In genomic region chr4:16759781-16760459, GRCh38 we compare ENCODE assay signal across 16 cellular contexts.
"Had no signal": no experiment of that assay in that cellular context is flagged by ENCODE, and none has a peak within 500 bp of the region (broad histone marks: within the 10 kb centered on the region; RNA-seq: fewer than 3 reads in every experiment).

No MANE protein-coding gene starts in this region.

- H3K27me3 ChIP-seq: dorsolateral prefrontal cortex, thyroid gland had no signal

- H3K4me3 Mint-ChIP-seq: activated CD8-positive, alpha-beta T cell treated with anti-CD3 and anti-CD28 coated beads for 36 hours; activated naive CD8-positive, alpha-beta T cell treated with anti-CD3 and anti-CD28 coated beads, Interleukin-2, amount 10 ng/mL, durations not matched to agents 7 days and 5 days; endodermal cell; neural crest cell; stimulated activated naive B cell treated with anti-CD40 and anti-IgM and Interleukin-4, amounts not matched to agents 10 μg/mL and 1 μg/mL and 100 μg/mL, for 72 hours had no signal

- H3K27me3 Mint-ChIP-seq: activated CD8-positive, alpha-beta T cell treated with anti-CD3 and anti-CD28 coated beads for 36 hours; activated naive CD8-positive, alpha-beta T cell treated with anti-CD3 and anti-CD28 coated beads, Interleukin-2, amount 10 ng/mL, durations not matched to agents 7 days and 5 days had no signal

- H3K4me1 Mint-ChIP-seq: activated naive CD8-positive, alpha-beta T cell treated with anti-CD3 and anti-CD28 coated beads, Interleukin-2, amount 10 ng/mL, durations not matched to agents 7 days and 5 days; stimulated activated naive B cell treated with anti-CD40 and anti-IgM and Interleukin-4, amounts not matched to agents 10 μg/mL and 1 μg/mL and 100 μg/mL, for 72 hours had no signal

- H3K36me3 ChIP-seq: thyroid gland had no signal

- H3K36me3 Mint-ChIP-seq: activated naive CD8-positive, alpha-beta T cell treated with anti-CD3 and anti-CD28 coated beads, Interleukin-2, amount 10 ng/mL, durations not matched to agents 7 days and 5 days; stimulated activated naive B cell treated with anti-CD40 and anti-IgM and Interleukin-4, amounts not matched to agents 10 μg/mL and 1 μg/mL and 100 μg/mL, for 72 hours had no signal

- DNase-seq: activated CD4-positive, alpha-beta T cell treated with anti-CD3 and anti-CD28 coated beads for 4 hours; activated CD8-positive, alpha-beta memory T cell treated with anti-CD3 and anti-CD28 coated beads, Interleukin-2, amount 50 U/mL, for 4 hours; activated CD8-positive, alpha-beta T cell treated with anti-CD3 and anti-CD28 coated beads for 36 hours; activated gamma-delta T cell; activated naive CD8-positive, alpha-beta T cell treated with anti-CD3 and anti-CD28 coated beads, Interleukin-2, amount 10 ng/mL, durations not matched to agents 7 days and 5 days; activated T-cell treated with anti-CD3 and anti-CD28 coated beads, Interleukin-2, amount 50 U/mL, for 48 hours; anterior cingulate cortex; dorsolateral prefrontal cortex; endodermal cell; stimulated activated naive B cell treated with anti-CD40 and anti-IgM and Interleukin-4, amounts not matched to agents 10 μg/mL and 1 μg/mL and 100 μg/mL, for 72 hours; thyroid gland had no signal

- H3K9me3 ChIP-seq: thyroid gland had no signal

- H3K27ac Mint-ChIP-seq: activated CD8-positive, alpha-beta T cell treated with anti-CD3 and anti-CD28 coated beads for 36 hours; activated naive CD8-positive, alpha-beta T cell treated with anti-CD3 and anti-CD28 coated beads, Interleukin-2, amount 10 ng/mL, durations not matched to agents 7 days and 5 days; endodermal cell; stimulated activated naive B cell treated with anti-CD40 and anti-IgM and Interleukin-4, amounts not matched to agents 10 μg/mL and 1 μg/mL and 100 μg/mL, for 72 hours had no signal

- H3K27ac ChIP-seq: thyroid gland had no signal

- FAIRE-seq: bronchial epithelial cell, keratinocyte, urothelium cell line had no signal

- H3K4me3 ChIP-seq: dorsolateral prefrontal cortex, SK-N-MC, thyroid gland had no signal

- ATAC-seq: activated CD8-positive, alpha-beta T cell treated with anti-CD3 and anti-CD28 coated beads for 36 hours; stimulated activated naive B cell treated with anti-CD40 and anti-IgM and Interleukin-4, amounts not matched to agents 10 μg/mL and 1 μg/mL and 100 μg/mL, for 72 hours had no signal

- H3K4me1 ChIP-seq: thyroid gland had no signal

- H3K9me3 Mint-ChIP-seq: activated CD8-positive, alpha-beta T cell treated with anti-CD3 and anti-CD28 coated beads for 36 hours; activated naive CD8-positive, alpha-beta T cell treated with anti-CD3 and anti-CD28 coated beads, Interleukin-2, amount 10 ng/mL, durations not matched to agents 7 days and 5 days; endodermal cell; neural crest cell had no signal
